In genomic region chr1:167635233-167635648, GRCh38 we compare ENCODE assay signal across 11 cellular contexts. TPM values are rescaled to one million over a fixed set of nuclear protein-coding genes. Genes with fewer than 3 reads are reported as not detected.
A peak's percentile ranks its signal among the peaks of the same experiment; 100 is the strongest.
DNase-seq lines count a peak whose midpoint lies in the region; ATAC-seq and FAIRE-seq lines count a peak whose summit lies in the region.
"Had no signal": no experiment of that assay in that cellular context is flagged by ENCODE, and none has a peak within 500 bp of the region (broad histone marks: within the 10 kb centered on the region; RNA-seq: fewer than 3 reads in every experiment).

No MANE protein-coding gene starts in this region.

- no peaks in the 10 kb centered on the region for H3K27me3 Mint-ChIP-seq in activated CD4-positive, alpha-beta memory T cell treated with anti-CD3 and anti-CD28 coated beads for 36 hours
- H3K27me3 Mint-ChIP-seq in activated CD4-positive, alpha-beta memory T cell treated with anti-CD3 and anti-CD28 coated beads, Interleukin-2, amount 10 ng/mL, durations not matched to agents 7 days and 5 days: no peaks in the 10 kb centered on the region
- H3K27me3 Mint-ChIP-seq in activated T-helper 17 cell treated with anti-CD3 and anti-CD28 coated beads, Interleukin-2, amount 50 U/mL, for 72 hours: no peaks in the 10 kb centered on the region
- H3K27me3 Mint-ChIP-seq: stimulated activated naive CD8-positive, alpha-beta T cell treated with anti-CD3 and anti-CD28 coated beads, Interleukin-15, amount 100 ng/mL, for 72 hours had no signal

- H3K4me3 ChIP-seq in iPS-15b (ENCODE audit: low read depth, low read length): peak overlapping the region; percentile 2
- no peak overlapping the region for H3K4me3 ChIP-seq in skeletal muscle satellite cell (ENCODE audit: low read length)
- no peak overlapping the region for H3K4me3 ChIP-seq in small intestine (ENCODE audit: low read depth in 1 of 2, low read length in 2 of 2)
- H3K4me3 ChIP-seq: A549 had no signal

- H3K4me1 Mint-ChIP-seq in activated CD4-positive, alpha-beta memory T cell treated with anti-CD3 and anti-CD28 coated beads for 36 hours (ENCODE audit: low read depth): peaks cover 72% of the 10 kb centered on the region
- H3K4me1 Mint-ChIP-seq in activated CD4-positive, alpha-beta memory T cell treated with anti-CD3 and anti-CD28 coated beads, Interleukin-2, amount 10 ng/mL, durations not matched to agents 7 days and 5 days: peaks cover 79% of the 10 kb centered on the region
- peaks cover 55% of the 10 kb centered on the region for H3K4me1 Mint-ChIP-seq in activated T-helper 17 cell treated with anti-CD3 and anti-CD28 coated beads, Interleukin-2, amount 50 U/mL, for 72 hours

- H3K4me1 ChIP-seq in iPS-15b (ENCODE audit: control insufficient read depth, insufficient read depth, low read length) (peaks cover 12% of the 10 kb centered on the region), skeletal muscle satellite cell (ENCODE audit: control insufficient read depth, insufficient read depth, low read length) (peaks cover 10% of the 10 kb centered on the region), small intestine (ENCODE audit: control insufficient read depth in 2 of 2, insufficient read depth in 1 of 2, low read depth in 1 of 2, low read length in 1 of 2) (peaks cover 0 to 10% of the 10 kb centered on the region in 2 donors)
- H3K4me1 ChIP-seq: parathyroid adenoma had no signal

- H3K4me2 ChIP-seq in skeletal muscle satellite cell (ENCODE audit: low read length): peak overlapping the region; percentile 13
- H3K4me2 ChIP-seq: A549 had no signal

- peaks cover 36% of the 10 kb centered on the region for H3K36me3 Mint-ChIP-seq in activated CD4-positive, alpha-beta memory T cell treated with anti-CD3 and anti-CD28 coated beads for 36 hours
- peaks cover 92% of the 10 kb centered on the region for H3K36me3 Mint-ChIP-seq in activated CD4-positive, alpha-beta memory T cell treated with anti-CD3 and anti-CD28 coated beads, Interleukin-2, amount 10 ng/mL, durations not matched to agents 7 days and 5 days (ENCODE audit: low read depth)
- H3K36me3 Mint-ChIP-seq in activated T-helper 17 cell treated with anti-CD3 and anti-CD28 coated beads, Interleukin-2, amount 50 U/mL, for 72 hours (ENCODE audit: low read depth): peaks cover 86% of the 10 kb centered on the region

- H3K9me3 ChIP-seq in iPS-15b (ENCODE audit: control insufficient read depth, insufficient read depth, low read length): no peaks in the 10 kb centered on the region
- no peaks in the 10 kb centered on the region for H3K9me3 ChIP-seq in skeletal muscle satellite cell (replicated peaks; ENCODE audit: low read length)
- no peaks in the 10 kb centered on the region for H3K9me3 ChIP-seq in small intestine (ENCODE audit: control insufficient read depth, low read depth)
- H3K9me3 ChIP-seq: A549 had no signal

- H3K9ac ChIP-seq in iPS-15b (ENCODE audit: low read depth, low read length) (no peak overlapping the region), skeletal muscle satellite cell (ENCODE audit: low read depth, low read length) (no peak overlapping the region)
- H3K9ac ChIP-seq: parathyroid adenoma had no signal

- H3K27me3 ChIP-seq in iPS-15b (ENCODE audit: control insufficient read depth, insufficient read depth, low read length): peaks cover 66% of the 10 kb centered on the region
- peaks cover 27% of the 10 kb centered on the region for H3K27me3 ChIP-seq in skeletal muscle satellite cell (ENCODE audit: control insufficient read depth, insufficient read depth, low read length)
- H3K27me3 ChIP-seq in small intestine (ENCODE audit: control insufficient read depth in 2 of 2, insufficient read depth in 2 of 2, low read length in 2 of 2): no peaks in the 10 kb centered on the region

- DNase-seq in activated CD4-positive, alpha-beta memory T cell treated with anti-CD3 and anti-CD28 coated beads for 36 hours: peak; percentile 7
- no peak for DNase-seq in activated CD4-positive, alpha-beta memory T cell treated with anti-CD3 and anti-CD28 coated beads, Interleukin-2, amount 10 ng/mL, durations not matched to agents 7 days and 5 days
- DNase-seq in NCI-H1048 (lab: John Stamatoyannopoulos, UW): no peak
- no peak for DNase-seq in small intestine
- DNase-seq: stimulated activated naive CD8-positive, alpha-beta T cell treated with anti-CD3 and anti-CD28 coated beads, Interleukin-15, amount 100 ng/mL, for 72 hours had no signal

- ATAC-seq in activated T-helper 17 cell treated with anti-CD3 and anti-CD28 coated beads, Interleukin-2, amount 50 U/mL, for 72 hours (replicated peaks): no peak
- ATAC-seq in HG03196 (IDR thresholded peaks at IDR 0.05; ENCODE audit: unreplicated experiment): no peak
- ATAC-seq: A549; stimulated activated naive CD8-positive, alpha-beta T cell treated with anti-CD3 and anti-CD28 coated beads, Interleukin-15, amount 100 ng/mL, for 72 hours had no signal

- H3K27ac Mint-ChIP-seq in activated CD4-positive, alpha-beta memory T cell treated with anti-CD3 and anti-CD28 coated beads for 36 hours: peak overlapping the region; percentile 97
- H3K27ac Mint-ChIP-seq in activated CD4-positive, alpha-beta memory T cell treated with anti-CD3 and anti-CD28 coated beads, Interleukin-2, amount 10 ng/mL, durations not matched to agents 7 days and 5 days: no peak overlapping the region
- H3K27ac Mint-ChIP-seq in activated T-helper 17 cell treated with anti-CD3 and anti-CD28 coated beads, Interleukin-2, amount 50 U/mL, for 72 hours: peak overlapping the region; percentile 99

- no peak for FAIRE-seq in small intestine (lab: Jason Lieb, UNC)
- FAIRE-seq: A549 had no signal

- POLR2A ChIA-PET in activated CD4-positive, alpha-beta memory T cell treated with anti-CD3 and anti-CD28 coated beads for 36 hours (lab: Charles Lee): interaction anchor here (1.8 to 2.0 kb wide), 2 partner anchors 15 to 35 kb away, joined by 5 to 7 read pairs; no protein-coding TSS in a partner anchor
- POLR2A ChIA-PET in activated CD4-positive, alpha-beta memory T cell treated with anti-CD3 and anti-CD28 coated beads, Interleukin-2, amount 10 ng/mL, durations not matched to agents 7 days and 5 days (lab: Charles Lee): interaction anchor here (0.6 to 13.0 kb wide), 2 partner anchors 32 to 40 kb away, joined by 3 to 189 read pairs; no protein-coding TSS in a partner anchor

- intact Hi-C loops in activated CD4-positive, alpha-beta memory T cell treated with anti-CD3 and anti-CD28 coated beads for 36 hours (cut with micrococcal nuclease): no loop called here

- H3K36me3 ChIP-seq in iPS-15b (ENCODE audit: control insufficient read depth, insufficient read depth, low read length): no peaks in the 10 kb centered on the region
- no peaks in the 10 kb centered on the region for H3K36me3 ChIP-seq in skeletal muscle satellite cell (ENCODE audit: insufficient read depth, low read length)
- H3K36me3 ChIP-seq in small intestine (ENCODE audit: control insufficient read depth in 2 of 2, insufficient read depth in 2 of 2, low read length in 2 of 2): peaks cover 0 to 3% of the 10 kb centered on the region in 2 donors

- no peak overlapping the region for H3K27ac ChIP-seq in small intestine (ENCODE audit: low read depth in 1 of 2, low read length in 1 of 2)
- H3K27ac ChIP-seq: A549, parathyroid adenoma had no signal

- 48 to 65% (median 58%) methylated on average over 18 of the region's 18 CpGs for WGBS in small intestine, 3 donors

- no peak overlapping the region for H3K4me3 Mint-ChIP-seq in activated CD4-positive, alpha-beta memory T cell treated with anti-CD3 and anti-CD28 coated beads for 36 hours
- no peak overlapping the region for H3K4me3 Mint-ChIP-seq in activated CD4-positive, alpha-beta memory T cell treated with anti-CD3 and anti-CD28 coated beads, Interleukin-2, amount 10 ng/mL, durations not matched to agents 7 days and 5 days
- H3K4me3 Mint-ChIP-seq in activated T-helper 17 cell treated with anti-CD3 and anti-CD28 coated beads, Interleukin-2, amount 50 U/mL, for 72 hours: peak overlapping the region; percentile 98

- CTCF ChIA-PET in activated CD4-positive, alpha-beta memory T cell treated with anti-CD3 and anti-CD28 coated beads for 36 hours (lab: Charles Lee): interaction anchor here (0.6 to 8.5 kb wide), 4 partner anchors 13 to 78 kb away, joined by 3 to 98 read pairs (median 4); no protein-coding TSS in a partner anchor
- CTCF ChIA-PET in activated CD4-positive, alpha-beta memory T cell treated with anti-CD3 and anti-CD28 coated beads, Interleukin-2, amount 10 ng/mL, durations not matched to agents 7 days and 5 days (lab: Charles Lee): interaction anchor here (1.3 to 1.7 kb wide), 3 partner anchors 12 to 79 kb away, joined by 3 to 7 read pairs (median 6); no protein-coding TSS in a partner anchor

- H3K9me3 Mint-ChIP-seq in activated CD4-positive, alpha-beta memory T cell treated with anti-CD3 and anti-CD28 coated beads for 36 hours: no peaks in the 10 kb centered on the region
- no peaks in the 10 kb centered on the region for H3K9me3 Mint-ChIP-seq in activated CD4-positive, alpha-beta memory T cell treated with anti-CD3 and anti-CD28 coated beads, Interleukin-2, amount 10 ng/mL, durations not matched to agents 7 days and 5 days
- H3K9me3 Mint-ChIP-seq in activated T-helper 17 cell treated with anti-CD3 and anti-CD28 coated beads, Interleukin-2, amount 50 U/mL, for 72 hours: no peaks in the 10 kb centered on the region
- H3K9me3 Mint-ChIP-seq: stimulated activated naive CD8-positive, alpha-beta T cell treated with anti-CD3 and anti-CD28 coated beads, Interleukin-15, amount 100 ng/mL, for 72 hours had no signal

RNA-seq across cellular contexts. Expression of gene RCSD1, which starts 5.2 kb away (rescaled TPM):
- total RNA-seq in activated CD4-positive, alpha-beta memory T cell treated with anti-CD3 and anti-CD28 coated beads for 36 hours: 10 to 100 TPM; 61.7 to 65.8 TPM
- total RNA-seq in activated CD4-positive, alpha-beta memory T cell treated with anti-CD3 and anti-CD28 coated beads, Interleukin-2, amount 10 ng/mL, durations not matched to agents 7 days and 5 days: 100 to 1,000 TPM; 155 to 158 TPM
- 10 to 100 TPM; 69.0 to 75.5 TPM for total RNA-seq in activated T-helper 17 cell treated with anti-CD3 and anti-CD28 coated beads, Interleukin-2, amount 50 U/mL, for 72 hours
- total RNA-seq in skeletal muscle satellite cell (2012; rRNA removed): 0.25 and 1.1 TPM in 2 replicates
- polyA plus RNA-seq in small intestine: 10 to 100 TPM in 1 of 3 donors, 1 to 10 TPM in 2; 2.0 to 14.1 (median 9.1) TPM
- polyA plus RNA-seq: A549 had no signal
